18 cellular contexts compared by ENCODE assay signal in genomic region chr12:114777052-114777451, GRCh38.
DNase-seq lines count a peak whose midpoint lies in the region; ATAC-seq and TF ChIP-seq lines count a peak whose summit lies in the region.
"Had no signal": no experiment of that assay in that cellular context is flagged by ENCODE, and none has a peak within 500 bp of the region (broad histone marks: within the 10 kb centered on the region; RNA-seq: fewer than 3 reads in every experiment).

No MANE protein-coding gene starts in this region.

- no peak overlapping the region for H3K4me3 Mint-ChIP-seq in activated T-cell treated with anti-CD3 and anti-CD28 coated beads, Interleukin-2, amount 50 U/mL, for 72 hours
- H3K4me3 Mint-ChIP-seq: activated CD8-positive, alpha-beta T cell treated with anti-CD3 and anti-CD28 coated beads, Interleukin-2, amount 10 ng/mL, durations not matched to agents 7 days and 5 days; activated naive CD8-positive, alpha-beta T cell treated with anti-CD3 and anti-CD28 coated beads, Interleukin-2, amount 10 ng/mL, durations not matched to agents 7 days and 5 days; CD14-positive monocyte; central memory CD8-positive, alpha-beta T cell had no signal

- POLR2A ChIA-PET in PC-3 (lab: Charles Lee; ENCODE audit: unreplicated experiment): interaction anchor here (0.6 to 1.2 kb wide), 5 partner anchors 47 to 812 kb away, joined by 3 to 11 read pairs (median 5); partner anchors contain the start of gene TBX3

- no peaks in the 10 kb centered on the region for H3K27me3 Mint-ChIP-seq in activated T-cell treated with anti-CD3 and anti-CD28 coated beads, Interleukin-2, amount 50 U/mL, for 72 hours (ENCODE audit: low read depth)
- H3K27me3 Mint-ChIP-seq: activated naive CD8-positive, alpha-beta T cell treated with anti-CD3 and anti-CD28 coated beads, Interleukin-2, amount 10 ng/mL, durations not matched to agents 7 days and 5 days; central memory CD8-positive, alpha-beta T cell had no signal

- peaks cover 20% of the 10 kb centered on the region for H3K4me1 ChIP-seq in PC-3 (ENCODE audit: insufficient read depth, low read length)
- no peaks in the 10 kb centered on the region for H3K4me1 ChIP-seq in osteoblast (ENCODE audit: insufficient read depth, low read length)
- H3K4me1 ChIP-seq: left lung, pancreas had no signal

- H3K4me2 ChIP-seq in PC-3 (ENCODE audit: low read length) (peak overlapping the region; percentile 77), osteoblast (ENCODE audit: insufficient read depth, low read length) (peak overlapping the region; percentile 26)

- no peaks in the 10 kb centered on the region for H3K9me2 ChIP-seq in PC-3 (replicated peaks; ENCODE audit: low read length)

- H4K20me1 ChIP-seq in PC-3 (ENCODE audit: low read length) (no peaks in the 10 kb centered on the region), osteoblast (ENCODE audit: insufficient read depth, low read length) (no peaks in the 10 kb centered on the region)

- peak overlapping the region; percentile 52 for H3K9ac ChIP-seq in PC-3 (ENCODE audit: low read length)

- H3K79me2 ChIP-seq in PC-3 (ENCODE audit: low read length) (no peaks in the 10 kb centered on the region), osteoblast (ENCODE audit: insufficient read depth, low read length) (no peaks in the 10 kb centered on the region)

- H3F3A ChIP-seq in PC-3 (ENCODE audit: low read length, unreplicated experiment): no peaks in the 10 kb centered on the region

- H3K27ac ChIP-seq in PC-3 (ENCODE audit: low read length) (peak overlapping the region; percentile 87), osteoblast (ENCODE audit: low read depth, low read length) (no peak overlapping the region)
- H3K27ac ChIP-seq: left lung, pancreas, thoracic aorta, VCaP had no signal

- peak; percentile 84 for ATAC-seq in PC-3
- ATAC-seq in HG03342 (IDR thresholded peaks at IDR 0.05; ENCODE audit: unreplicated experiment): no peak
- ATAC-seq in activated T-cell treated with anti-CD3 and anti-CD28 coated beads, Interleukin-2, amount 50 U/mL, for 72 hours (replicated peaks in 1 of 2): no peak
- ATAC-seq: activated CD8-positive, alpha-beta T cell treated with anti-CD3 and anti-CD28 coated beads, Interleukin-2, amount 10 ng/mL, durations not matched to agents 7 days and 5 days; left lung; pancreas had no signal

- no peaks in the 10 kb centered on the region for H3K36me3 Mint-ChIP-seq in activated T-cell treated with anti-CD3 and anti-CD28 coated beads, Interleukin-2, amount 50 U/mL, for 72 hours (ENCODE audit: insufficient read depth in 2 of 2)
- H3K36me3 Mint-ChIP-seq: activated naive CD8-positive, alpha-beta T cell treated with anti-CD3 and anti-CD28 coated beads, Interleukin-2, amount 10 ng/mL, durations not matched to agents 7 days and 5 days; CD14-positive monocyte had no signal

- H3K4me3 ChIP-seq in PC-3 (ENCODE audit: low read length): peak overlapping the region; percentile 49; the same call in 1 of the 2 replicates
- no peak overlapping the region for H3K4me3 ChIP-seq in cardiac fibroblast (replicated peaks in 1 of 2; ENCODE audit: low read depth in 2 of 2, low read length in 2 of 2)
- H3K4me3 ChIP-seq in osteoblast (ENCODE audit: insufficient read depth, low read length): no peak overlapping the region
- H3K4me3 ChIP-seq: left lung, pancreas, thoracic aorta had no signal

- H3K27ac Mint-ChIP-seq in activated T-cell treated with anti-CD3 and anti-CD28 coated beads, Interleukin-2, amount 50 U/mL, for 72 hours: no peak overlapping the region
- H3K27ac Mint-ChIP-seq: activated CD8-positive, alpha-beta T cell treated with anti-CD3 and anti-CD28 coated beads, Interleukin-2, amount 10 ng/mL, durations not matched to agents 7 days and 5 days; activated naive CD8-positive, alpha-beta T cell treated with anti-CD3 and anti-CD28 coated beads, Interleukin-2, amount 10 ng/mL, durations not matched to agents 7 days and 5 days had no signal

- BruUV-seq in PC-3 (replicated peaks; lab: Mats Ljungman, UMichigan): no TSS peak

- no peaks in the 10 kb centered on the region for H3K27me3 ChIP-seq in PC-3 (ENCODE audit: low read length)
- H3K27me3 ChIP-seq in osteoblast (ENCODE audit: insufficient read depth, low read length): peaks cover 2% of the 10 kb centered on the region
- H3K27me3 ChIP-seq: left lung, pancreas had no signal

- CTCF ChIA-PET in PC-3 (lab: Charles Lee): interaction anchor here (0.6 to 1.0 kb wide), 2 partner anchors 17 to 92 kb away, joined by 3 to 6 read pairs; no protein-coding TSS in a partner anchor

- H3K9me3 Mint-ChIP-seq in activated T-cell treated with anti-CD3 and anti-CD28 coated beads, Interleukin-2, amount 50 U/mL, for 72 hours: no peaks in the 10 kb centered on the region
- H3K9me3 Mint-ChIP-seq: activated naive CD8-positive, alpha-beta T cell treated with anti-CD3 and anti-CD28 coated beads, Interleukin-2, amount 10 ng/mL, durations not matched to agents 7 days and 5 days had no signal

- H3K9me3 ChIP-seq in PC-3 (ENCODE audit: low read length) (no peaks in the 10 kb centered on the region), osteoblast (ENCODE audit: low read depth, low read length) (no peaks in the 10 kb centered on the region)
- H3K9me3 ChIP-seq: left lung, pancreas, thoracic aorta had no signal

- DNase-seq in H4 (ENCODE audit: low spot score) (peak; percentile 79), PC-3 (peak; percentile 93), cardiac fibroblast (ENCODE audit: low read depth in 2 of 2) (peak; percentile 24 to 64), osteoblast (ENCODE audit: insufficient read length, low spot score, missing footprints) (no peak), middle frontal gyrus (ENCODE audit: extremely low spot score, low spot score) (no peak)
- no peak for DNase-seq in activated T-cell treated with anti-CD3 and anti-CD28 coated beads, Interleukin-2, amount 50 U/mL, for 72 hours
- DNase-seq: activated CD8-positive, alpha-beta T cell treated with anti-CD3 and anti-CD28 coated beads, Interleukin-2, amount 10 ng/mL, durations not matched to agents 7 days and 5 days; activated naive CD8-positive, alpha-beta T cell treated with anti-CD3 and anti-CD28 coated beads, Interleukin-2, amount 10 ng/mL, durations not matched to agents 7 days and 5 days; effector CD8-positive, alpha-beta T cell; left lung; NCI-H187 treated with DMSO at 0.1 percent for 48 hours; NCI-H510A treated with DMSO at 0.1 percent for 48 hours; pancreas had no signal

- H3K4me1 Mint-ChIP-seq in activated T-cell treated with anti-CD3 and anti-CD28 coated beads, Interleukin-2, amount 50 U/mL, for 72 hours (ENCODE audit: low read depth): no peaks in the 10 kb centered on the region
- H3K4me1 Mint-ChIP-seq: activated naive CD8-positive, alpha-beta T cell treated with anti-CD3 and anti-CD28 coated beads, Interleukin-2, amount 10 ng/mL, durations not matched to agents 7 days and 5 days; CD14-positive monocyte; central memory CD8-positive, alpha-beta T cell had no signal

- H2AFZ ChIP-seq in PC-3 (ENCODE audit: low read length) (peak overlapping the region; percentile 76), osteoblast (ENCODE audit: low read length) (no peak overlapping the region)

- intact Hi-C loops in PC-3 (cut with micrococcal nuclease): loop anchor here (2.0 to 5.0 kb wide), 2 partner anchors 36 to 135 kb away; no protein-coding TSS in a partner anchor

- no peaks in the 10 kb centered on the region for H3K36me3 ChIP-seq in PC-3 (ENCODE audit: low read depth, low read length)
- H3K36me3 ChIP-seq in osteoblast (ENCODE audit: insufficient read depth, low read length): no peaks in the 10 kb centered on the region
- H3K36me3 ChIP-seq: left lung, pancreas, thoracic aorta had no signal

- no peak for TF ChIP-seq CTCF in PC-3 (conservative IDR thresholded peaks at IDR 0.05; ENCODE audit: low read depth, low read length)
- no peak for TF ChIP-seq CTCF in cardiac fibroblast (IDR thresholded peaks at IDR 0.05; ENCODE audit: low read depth, low read length)
- no peak for TF ChIP-seq CTCF in osteoblast (IDR thresholded peaks at IDR 0.05; ENCODE audit: extremely low read depth, low read depth, low read length)

Comparison
In these comparisons a context has a peak if more than half of its experiments do, and no peak if none do; other contexts are left out.
1. DNase-seq: peak in H4 (single experiment), PC-3 (single experiment) and cardiac fibroblast (2 of 2); none in osteoblast (single experiment), middle frontal gyrus (single experiment) and activated T-cell treated with anti-CD3 and anti-CD28 coated beads, Interleukin-2, amount 50 U/mL, for 72 hours (0 of 2).